ENCODE assay signal across 1 cellular context in genomic region chr17:27457731-27458523, GRCh38.
TF ChIP-seq lines count a peak whose summit lies in the region.

No MANE protein-coding gene starts in this region.

TF ChIP-seq in GM12878, 131 proteins besides CTCF, POLR2A, EP300 and RAD21 (continued from another document):
- TF ChIP-seq MTA2 (IDR thresholded peaks at IDR 0.05; ENCODE audit: low read depth) (0 out of 2 replicates have a peak, but pooled peaks have one; percentile 17), CBFB (IDR thresholded peaks at IDR 0.05; ENCODE audit: low read depth) (0 out of 2 replicates have a peak, but pooled peaks have one; percentile 16), POLR2AphosphoS5 (IDR thresholded peaks at IDR 0.05; ENCODE audit: low read length) (peak; percentile 94), USF1 (IDR thresholded peaks at IDR 0.05; ENCODE audit: borderline replicate concordance, extremely low read length, insufficient read depth, low read depth, low read length) (no peak), SUPT20H (IDR thresholded peaks at IDR 0.05; ENCODE audit: borderline replicate concordance, control insufficient read depth, low read depth, low read length) (no peak), TCF12 (IDR thresholded peaks at IDR 0.05; ENCODE audit: low read depth, low read length) (peak; percentile 60; the same call in 1 of the 2 replicates), YY1 (IDR thresholded peaks at IDR 0.05; ENCODE audit: low read depth, low read length) (0 out of 2 replicates have a peak, but pooled peaks have one; percentile 6)
- TF ChIP-seq, protein P1, sequence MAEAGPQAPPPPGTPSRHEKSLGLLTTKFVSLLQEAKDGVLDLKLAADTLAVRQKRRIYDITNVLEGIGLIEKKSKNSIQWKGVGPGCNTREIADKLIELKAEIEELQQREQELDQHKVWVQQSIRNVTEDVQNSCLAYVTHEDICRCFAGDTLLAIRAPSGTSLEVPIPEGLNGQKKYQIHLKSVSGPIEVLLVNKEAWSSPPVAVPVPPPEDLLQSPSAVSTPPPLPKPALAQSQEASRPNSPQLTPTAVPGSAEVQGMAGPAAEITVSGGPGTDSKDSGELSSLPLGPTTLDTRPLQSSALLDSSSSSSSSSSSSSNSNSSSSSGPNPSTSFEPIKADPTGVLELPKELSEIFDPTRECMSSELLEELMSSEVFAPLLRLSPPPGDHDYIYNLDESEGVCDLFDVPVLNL (IDR thresholded peaks at IDR 0.05; ENCODE audit: low read depth, low read length): no peak
